8 cellular contexts compared by ENCODE assay signal in the genomic region with DNA sequence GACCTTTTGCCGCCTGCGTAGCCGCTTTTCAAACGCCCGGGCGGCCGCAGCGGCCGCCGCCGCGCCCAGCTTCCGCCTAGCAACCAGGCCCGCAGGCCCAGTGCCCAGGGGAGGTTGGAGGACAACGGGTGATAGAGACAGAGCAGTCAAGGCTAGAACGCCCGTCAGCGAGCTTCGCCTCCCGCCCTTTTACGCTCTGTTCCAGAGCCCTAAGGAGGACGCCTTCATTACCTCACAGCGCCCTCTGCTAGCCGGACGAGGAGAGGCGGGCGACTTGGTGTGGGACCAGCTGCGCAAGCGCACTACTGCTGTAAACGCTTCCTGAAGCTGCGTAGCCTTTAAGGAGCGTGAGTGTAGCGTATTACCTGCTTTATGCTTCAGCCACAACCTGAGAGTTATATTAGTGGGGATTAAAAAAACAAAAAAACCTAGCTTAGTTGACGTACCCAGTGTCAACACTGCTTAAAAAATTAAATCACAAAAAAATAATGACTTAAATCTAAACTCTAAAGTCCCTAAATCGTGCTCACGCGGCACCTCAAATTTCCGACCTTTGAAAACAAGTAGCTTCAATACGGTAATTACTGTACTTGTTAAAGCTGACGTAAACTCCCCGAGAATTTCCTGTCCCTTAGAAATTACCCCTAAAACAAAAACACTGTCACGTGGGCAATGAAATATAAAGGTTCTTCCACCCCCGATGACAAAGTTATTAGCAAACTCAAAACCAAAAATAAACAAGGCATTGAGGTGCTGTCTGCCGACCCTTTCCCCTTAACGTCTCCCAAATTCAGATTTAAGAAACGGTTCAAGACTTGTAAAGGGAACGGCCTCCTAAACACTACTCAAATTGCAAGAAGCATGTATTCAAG. TPM values are rescaled to one million over a fixed set of nuclear protein-coding genes. Genes with fewer than 3 reads are reported as not detected.
DNase-seq lines count a peak whose midpoint lies in the region; ATAC-seq and TF ChIP-seq lines count a peak whose summit lies in the region.

A gene (minus strand): TSS at position 126 of the 872 bp plus-strand sequence. CDS start 405 bp downstream, outside the sequence.

- peak within 1 kb of the TSS; percentile 97 for H3K4me3 ChIP-seq in lung

- no peaks in the 10 kb centered on the region for H3K27me3 ChIP-seq in lung (ENCODE audit: control insufficient read depth, insufficient read depth)

- peak; percentile 95 for DNase-seq in COLO668 (lab: John Stamatoyannopoulos, UW; ENCODE audit: unreplicated experiment)
- DNase-seq in HPDE6-E6E7 (ENCODE audit: extremely low spot score): peak; percentile 98
- DNase-seq in NK-92 (lab: John Stamatoyannopoulos, UW; ENCODE audit: unreplicated experiment): peak; percentile 81
- peak; percentile 94 to 96 for DNase-seq in activated CD8-positive, alpha-beta memory T cell treated with anti-CD3 and anti-CD28 coated beads for 1 hour (ENCODE audit: extremely low read depth in 1 of 2, low read depth in 1 of 2)
- DNase-seq in effector CD8-positive, alpha-beta T cell (lab: John Stamatoyannopoulos, UW): peak; percentile 93
- DNase-seq in lung (ENCODE audit: low spot score): peak; percentile 99
- peak; percentile 88 to 97 (median 95) for DNase-seq in stimulated activated CD4-positive, alpha-beta T cell treated with anti-CD3 and anti-CD28 coated beads, TNF-alpha, amount 100 ng/mL, for 4 hours (ENCODE audit: low read depth in 3 of 3)

- no peaks in the 10 kb centered on the region for H3K9me3 ChIP-seq in lung (ENCODE audit: control insufficient read depth in 2 of 2, insufficient read depth in 1 of 2, low read length in 1 of 2)

- peak; percentile 65 for TF ChIP-seq CTCF in lung (IDR thresholded peaks at IDR 0.05; ENCODE audit: control extremely low read depth, extremely low read depth)

- peaks cover 0 to 17% of the 10 kb centered on the region in 2 donors for H3K4me1 ChIP-seq in lung (ENCODE audit: control insufficient read depth in 2 of 2, insufficient read depth in 2 of 2, low read length in 2 of 2)

- H3K27ac ChIP-seq in lung (ENCODE audit: low read depth in 1 of 2, low read length in 1 of 2): peak within 1 kb of the TSS; percentile 83 to 99

- no peaks in the 10 kb centered on the region for H3K36me3 ChIP-seq in lung (ENCODE audit: control insufficient read depth in 2 of 2, insufficient read depth in 2 of 2, low read length in 2 of 2)

- ATAC-seq in GM19463 (IDR thresholded peaks at IDR 0.05; ENCODE audit: unreplicated experiment): peak; percentile 98
- ATAC-seq in lung (ENCODE audit: insufficient read depth, low FRiP score): peak; percentile 100

- 1% methylated on average over 41 to 47 of the region's 47 CpGs for WGBS in lung, 2 donors

RNA-seq across cellular contexts. Expression of the gene that starts here (rescaled TPM):
- total RNA-seq in lung: 10 to 100 TPM; 20.0 to 29.6 TPM
- 1 to 10 TPM; 5.0 to 5.2 TPM for polyA plus RNA-seq in lung

Comparison
In these comparisons a context has a peak if more than half of its experiments do, and no peak if none do; other contexts are left out.
1. Peak in every context shown above with its lines: DNase-seq, ATAC-seq, H3K4me3 ChIP-seq and H3K27ac ChIP-seq.